ENCODE assay signal across 14 cellular contexts in the genomic region with DNA sequence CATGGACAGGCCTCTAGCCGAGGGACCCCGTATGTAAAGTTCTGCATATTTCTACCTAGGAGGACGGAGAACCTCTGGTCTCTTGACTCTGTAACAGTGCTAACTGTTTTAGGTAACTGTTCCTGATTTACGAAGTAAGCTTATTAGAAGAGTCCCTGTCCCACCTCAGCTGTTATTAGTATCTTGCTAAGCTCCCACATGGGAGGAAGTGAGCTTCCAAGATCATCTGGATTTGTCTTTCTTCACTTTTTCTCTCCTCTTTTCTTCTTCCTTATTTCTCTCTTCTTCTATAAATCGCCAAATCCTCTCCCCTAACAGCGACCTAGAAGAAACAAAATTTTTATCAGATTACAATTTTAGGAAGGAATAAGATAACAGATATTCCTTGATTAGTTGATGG.
A peak's percentile ranks its signal among the peaks of the same experiment; 100 is the strongest.
DNase-seq lines count a peak whose midpoint lies in the region; ATAC-seq lines count a peak whose summit lies in the region.
"Had no signal": no experiment of that assay in that cellular context is flagged by ENCODE, and none has a peak within 500 bp of the region (broad histone marks: within the 10 kb centered on the region; RNA-seq: fewer than 3 reads in every experiment).

No MANE protein-coding gene starts in this region.

- no peak for ATAC-seq in stimulated activated effector memory CD8-positive, alpha-beta T cell treated with anti-CD3 and anti-CD28 coated beads, Interleukin-12 subunit alpha, Interleukin-12 subunit beta, amount 100 ng/mL, for 72 hours
- ATAC-seq: left ventricle myocardium superior had no signal

- peaks cover 2% of the 10 kb centered on the region for H3K9me3 Mint-ChIP-seq in activated T-cell treated with anti-CD3 and anti-CD28 coated beads, Interleukin-2, amount 50 U/mL, for 24 hours
- no peaks in the 10 kb centered on the region for H3K9me3 Mint-ChIP-seq in activated naive CD8-positive, alpha-beta T cell (ENCODE audit: low read depth)
- H3K9me3 Mint-ChIP-seq in stimulated activated effector memory CD8-positive, alpha-beta T cell treated with anti-CD3 and anti-CD28 coated beads, Interleukin-12 subunit alpha, Interleukin-12 subunit beta, amount 100 ng/mL, for 72 hours: peaks cover 2% of the 10 kb centered on the region
- H3K9me3 Mint-ChIP-seq: endodermal cell, nephron had no signal

- H3K9me3 ChIP-seq in KOPT-K1 (ENCODE audit: insufficient read depth, low read length, poor library complexity, severe bottlenecking): no peaks in the 10 kb centered on the region

- no peak for DNase-seq in activated T-cell treated with anti-CD3 and anti-CD28 coated beads, Interleukin-2, amount 50 U/mL, for 24 hours
- DNase-seq in activated T-cell treated with anti-CD3 and anti-CD28 coated beads, Interleukin-2, amount 50 U/mL, for 48 hours: no peak
- no peak for DNase-seq in stimulated activated effector memory CD8-positive, alpha-beta T cell treated with anti-CD3 and anti-CD28 coated beads, Interleukin-12 subunit alpha, Interleukin-12 subunit beta, amount 100 ng/mL, for 72 hours (ENCODE audit: low spot score in 2 of 2)
- DNase-seq in NCI-H345 treated with DMSO at 0.1 percent for 48 hours (lab: John Stamatoyannopoulos, UW; ENCODE audit: unreplicated experiment) (no peak), medulla oblongata (ENCODE audit: extremely low spot score) (no peak)
- DNase-seq in stimulated activated CD4-positive, alpha-beta T cell treated with anti-CD3 and anti-CD28 coated beads, Interleukin-2, amount 100 ng/mL, for 24 hours: no peak
- DNase-seq: activated CD4-positive, alpha-beta T cell treated with anti-CD3 and anti-CD28 coated beads for 4 hours; endodermal cell; left ventricle myocardium superior; NCI-H187; NCI-H526 had no signal

- no peaks in the 10 kb centered on the region for H3K27me3 Mint-ChIP-seq in activated T-cell treated with anti-CD3 and anti-CD28 coated beads, Interleukin-2, amount 50 U/mL, for 24 hours
- H3K27me3 Mint-ChIP-seq in activated naive CD8-positive, alpha-beta T cell: no peaks in the 10 kb centered on the region

- 0 out of 2 replicates have a peak, but pooled peaks cover 12% of the 10 kb centered on the region for H3K36me3 ChIP-seq in KOPT-K1 (ENCODE audit: insufficient read depth, low read length)

- H3K4me1 Mint-ChIP-seq in activated T-cell treated with anti-CD3 and anti-CD28 coated beads, Interleukin-2, amount 50 U/mL, for 24 hours (ENCODE audit: low read depth): peaks cover 61% of the 10 kb centered on the region
- peaks cover 60% of the 10 kb centered on the region for H3K4me1 Mint-ChIP-seq in activated naive CD8-positive, alpha-beta T cell (ENCODE audit: low read depth)
- H3K4me1 Mint-ChIP-seq in stimulated activated effector memory CD8-positive, alpha-beta T cell treated with anti-CD3 and anti-CD28 coated beads, Interleukin-12 subunit alpha, Interleukin-12 subunit beta, amount 100 ng/mL, for 72 hours: peaks cover 49% of the 10 kb centered on the region
- H3K4me1 Mint-ChIP-seq: nephron had no signal

- H3K27ac Mint-ChIP-seq in activated T-cell treated with anti-CD3 and anti-CD28 coated beads, Interleukin-2, amount 50 U/mL, for 24 hours: peak overlapping the region; percentile 99
- peak overlapping the region; percentile 99 for H3K27ac Mint-ChIP-seq in activated naive CD8-positive, alpha-beta T cell
- peak overlapping the region; percentile 98 for H3K27ac Mint-ChIP-seq in stimulated activated effector memory CD8-positive, alpha-beta T cell treated with anti-CD3 and anti-CD28 coated beads, Interleukin-12 subunit alpha, Interleukin-12 subunit beta, amount 100 ng/mL, for 72 hours
- H3K27ac Mint-ChIP-seq: endodermal cell, nephron had no signal

- H3K27ac ChIP-seq in KOPT-K1 (ENCODE audit: low read depth, low read length, poor library complexity, severe bottlenecking): peak overlapping the region; percentile 92

- H3K4me3 Mint-ChIP-seq in activated T-cell treated with anti-CD3 and anti-CD28 coated beads, Interleukin-2, amount 50 U/mL, for 24 hours: peak overlapping the region; percentile 88
- peak overlapping the region; percentile 98 for H3K4me3 Mint-ChIP-seq in activated naive CD8-positive, alpha-beta T cell
- H3K4me3 Mint-ChIP-seq in stimulated activated effector memory CD8-positive, alpha-beta T cell treated with anti-CD3 and anti-CD28 coated beads, Interleukin-12 subunit alpha, Interleukin-12 subunit beta, amount 100 ng/mL, for 72 hours: peak overlapping the region; percentile 95
- H3K4me3 Mint-ChIP-seq: endodermal cell, nephron had no signal

- H3K36me3 Mint-ChIP-seq in activated T-cell treated with anti-CD3 and anti-CD28 coated beads, Interleukin-2, amount 50 U/mL, for 24 hours (ENCODE audit: low read depth): peaks cover 66% of the 10 kb centered on the region
- H3K36me3 Mint-ChIP-seq in activated naive CD8-positive, alpha-beta T cell: peaks cover 18% of the 10 kb centered on the region
- H3K36me3 Mint-ChIP-seq in stimulated activated effector memory CD8-positive, alpha-beta T cell treated with anti-CD3 and anti-CD28 coated beads, Interleukin-12 subunit alpha, Interleukin-12 subunit beta, amount 100 ng/mL, for 72 hours: peaks cover 86% of the 10 kb centered on the region
